Comparison of ENCODE assay signal across 9 cellular contexts in genomic region chr10:77943086-77943901, GRCh38. TPM values are rescaled to one million over a fixed set of nuclear protein-coding genes. Genes with fewer than 3 reads are reported as not detected.
DNase-seq lines count a peak whose midpoint lies in the region; ATAC-seq lines count a peak whose summit lies in the region.
"Had no signal": no experiment of that assay in that cellular context is flagged by ENCODE, and none has a peak within 500 bp of the region (broad histone marks: within the 10 kb centered on the region; RNA-seq: fewer than 3 reads in every experiment).

No MANE protein-coding gene starts in this region.

- H3K27me3 ChIP-seq in SJCRH30 (no peaks in the 10 kb centered on the region), skeletal muscle tissue (ENCODE audit: control insufficient read depth in 3 of 3, insufficient read depth in 3 of 3, low read length in 3 of 3) (no peaks in the 10 kb centered on the region)
- no peaks in the 10 kb centered on the region for H3K27me3 ChIP-seq in effector memory CD4-positive, alpha-beta T cell (replicated peaks; ENCODE audit: control insufficient read depth, insufficient read depth, low read length, poor library complexity, severe bottlenecking)
- H3K27me3 ChIP-seq: BLaER1 had no signal

- H3K4me3 ChIP-seq in SJCRH30 (no peak overlapping the region), skeletal muscle tissue (ENCODE audit: low read length in 3 of 3) (no peak overlapping the region)
- H3K4me3 ChIP-seq in effector memory CD4-positive, alpha-beta T cell (ENCODE audit: insufficient read depth, low read depth, low read length, poor library complexity, severe bottlenecking), result no peak overlapping the region
- H3K4me3 ChIP-seq: BLaER1 had no signal

- H3K9me3 ChIP-seq in SJCRH30 (replicated peaks) (no peaks in the 10 kb centered on the region), skeletal muscle tissue (ENCODE audit: control insufficient read depth in 3 of 3, low read length in 3 of 3) (no peaks in the 10 kb centered on the region)
- no peaks in the 10 kb centered on the region for H3K9me3 ChIP-seq in effector memory CD4-positive, alpha-beta T cell (ENCODE audit: control insufficient read depth, low read length)
- H3K9me3 ChIP-seq: BLaER1 had no signal

- peak overlapping the region in 2 of 3 donors; percentile 50 to 61 for H3K9ac ChIP-seq in skeletal muscle tissue (ENCODE audit: low read depth in 1 of 3, low read length in 3 of 3)
- H3K9ac ChIP-seq: BLaER1 had no signal

- H3K4me1 ChIP-seq in SJCRH30 (peaks cover 32% of the 10 kb centered on the region), skeletal muscle tissue (ENCODE audit: control insufficient read depth in 3 of 3, insufficient read depth in 3 of 3, low read length in 3 of 3) (peaks cover 6 to 17% (median 12%) of the 10 kb centered on the region in 3 donors)
- H3K4me1 ChIP-seq in effector memory CD4-positive, alpha-beta T cell (ENCODE audit: control insufficient read depth, insufficient read depth, low read length, poor library complexity, severe bottlenecking), result no peaks in the 10 kb centered on the region
- H3K4me1 ChIP-seq: BLaER1 had no signal

- H3K27ac ChIP-seq in SJCRH30 (no peak overlapping the region), skeletal muscle tissue (ENCODE audit: low read depth, low read length) (no peak overlapping the region)
- no peak overlapping the region for H3K27ac ChIP-seq in effector memory CD4-positive, alpha-beta T cell (ENCODE audit: insufficient read depth, low read length, poor library complexity, severe bottlenecking)
- H3K27ac ChIP-seq: BLaER1 had no signal

- no peak for ATAC-seq in GM21447 (IDR thresholded peaks at IDR 0.05; ENCODE audit: unreplicated experiment)

- intact Hi-C loops in posterior cingulate gyrus (cut with DNase I), result no loop called here

- peak; percentile 32 for DNase-seq in NCI-H446 treated with DMSO at 0.1 percent for 48 hours (lab: John Stamatoyannopoulos, UW)
- DNase-seq in NCI-H446 (lab: John Stamatoyannopoulos, UW), result no peak
- peak; percentile 16 to 50 for DNase-seq in SJCRH30
- peak; percentile 81 for DNase-seq in glomerular visceral epithelial cell (ENCODE audit: extremely low spot score)
- DNase-seq in effector memory CD4-positive, alpha-beta T cell, result no peak
- DNase-seq in posterior cingulate gyrus, result no peak

- no peaks in the 10 kb centered on the region for H3K36me3 ChIP-seq in SJCRH30
- no peaks in the 10 kb centered on the region for H3K36me3 ChIP-seq in skeletal muscle tissue (ENCODE audit: control insufficient read depth in 3 of 3, insufficient read depth in 3 of 3, low read length in 3 of 3)
- no peaks in the 10 kb centered on the region for H3K36me3 ChIP-seq in effector memory CD4-positive, alpha-beta T cell (ENCODE audit: control insufficient read depth, insufficient read depth, low read length)
- H3K36me3 ChIP-seq: BLaER1 had no signal

RNA-seq across cellular contexts. Expression of gene DLG5, which starts 16.7 kb away (rescaled TPM):
- 22.5 and 24.4 TPM in 2 replicates for total RNA-seq in SJCRH30 (2014; rRNA removed; shearing (Covaris generic))
- total RNA-seq in skeletal muscle tissue, result 14.1 TPM

Comparison
In these comparisons a context has a peak if more than half of its experiments do, and no peak if none do; other contexts are left out.
1. DNase-seq: peak in NCI-H446 treated with DMSO at 0.1 percent for 48 hours (single experiment), SJCRH30 (2 of 2) and glomerular visceral epithelial cell (single experiment); none in NCI-H446 (0 of 2), effector memory CD4-positive, alpha-beta T cell (0 of 3) and posterior cingulate gyrus (0 of 10).